Comparison of ENCODE assay signal across 3 cellular contexts in the genomic region with DNA sequence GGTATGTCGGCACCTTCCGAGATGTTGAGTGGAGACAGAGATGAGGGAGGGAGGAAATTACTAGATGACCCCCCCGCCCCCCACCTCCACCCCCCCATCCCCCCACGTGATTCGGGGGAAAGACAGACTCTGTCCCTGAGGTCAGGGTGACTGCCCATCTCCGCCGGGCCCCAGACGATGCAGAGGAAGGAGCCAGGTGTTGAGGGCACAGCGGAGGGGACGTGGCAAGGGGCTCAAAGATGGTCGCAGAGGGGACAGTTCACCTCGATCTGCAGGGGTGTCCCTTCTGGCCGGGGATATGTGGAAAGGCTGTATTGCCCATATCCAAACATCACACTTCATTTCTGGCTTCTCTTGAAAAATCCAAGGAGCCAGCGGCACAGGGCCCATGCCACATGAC.
A peak's percentile ranks its signal among the peaks of the same experiment; 100 is the strongest.
TF ChIP-seq lines count a peak whose summit lies in the region.

No MANE protein-coding gene starts in this region.

TF ChIP-seq in SK-N-SH, 30 proteins besides CTCF, POLR2A, EP300 and RAD21:
- TF ChIP-seq NRF1 (IDR thresholded peaks at IDR 0.05; ENCODE audit: low read depth, low read length) (no peak), FOXJ3 (CRISPR knock-in tag; IDR thresholded peaks at IDR 0.05) (no peak), JUND (IDR thresholded peaks at IDR 0.05) (no peak), MEF2A (IDR thresholded peaks at IDR 0.05; ENCODE audit: borderline replicate concordance, low read depth) (no peak), FOXM1 (IDR thresholded peaks at IDR 0.05; ENCODE audit: low read depth) (no peak), SMC3 (IDR thresholded peaks at IDR 0.05; ENCODE audit: low read depth, low read length) (no peak), YY1 (IDR thresholded peaks at IDR 0.05; ENCODE audit: low read depth) (no peak)
- TF ChIP-seq, protein P1, sequence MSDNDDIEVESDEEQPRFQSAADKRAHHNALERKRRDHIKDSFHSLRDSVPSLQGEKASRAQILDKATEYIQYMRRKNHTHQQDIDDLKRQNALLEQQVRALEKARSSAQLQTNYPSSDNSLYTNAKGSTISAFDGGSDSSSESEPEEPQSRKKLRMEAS (IDR thresholded peaks at IDR 0.05; ENCODE audit: low read depth): no peak

TF ChIP-seq in SK-N-SH treated with all-trans-retinoic acid at 6 μM for 48 hours, 23 proteins besides CTCF, POLR2A, EP300 and RAD21:
- TF ChIP-seq TOX (CRISPR knock-in tag; IDR thresholded peaks at IDR 0.05; ENCODE audit: borderline replicate concordance) (no peak), ARNTL (CRISPR knock-in tag; IDR thresholded peaks at IDR 0.05; ENCODE audit: borderline replicate concordance, low read depth) (no peak), ISL1 (CRISPR knock-in tag; IDR thresholded peaks at IDR 0.05) (no peak), ZNF70 (CRISPR knock-in tag; IDR thresholded peaks at IDR 0.05) (no peak), ZNF8 (CRISPR knock-in tag; IDR thresholded peaks at IDR 0.05) (no peak), CSDC2 (CRISPR knock-in tag; IDR thresholded peaks at IDR 0.05) (no peak), BACH2 (CRISPR knock-in tag; IDR thresholded peaks at IDR 0.05; ENCODE audit: borderline replicate concordance) (no peak), ZFP3 (CRISPR knock-in tag; IDR thresholded peaks at IDR 0.05) (no peak), GLIS3 (CRISPR knock-in tag; IDR thresholded peaks at IDR 0.05) (no peak)
- TF ChIP-seq, protein P2, sequence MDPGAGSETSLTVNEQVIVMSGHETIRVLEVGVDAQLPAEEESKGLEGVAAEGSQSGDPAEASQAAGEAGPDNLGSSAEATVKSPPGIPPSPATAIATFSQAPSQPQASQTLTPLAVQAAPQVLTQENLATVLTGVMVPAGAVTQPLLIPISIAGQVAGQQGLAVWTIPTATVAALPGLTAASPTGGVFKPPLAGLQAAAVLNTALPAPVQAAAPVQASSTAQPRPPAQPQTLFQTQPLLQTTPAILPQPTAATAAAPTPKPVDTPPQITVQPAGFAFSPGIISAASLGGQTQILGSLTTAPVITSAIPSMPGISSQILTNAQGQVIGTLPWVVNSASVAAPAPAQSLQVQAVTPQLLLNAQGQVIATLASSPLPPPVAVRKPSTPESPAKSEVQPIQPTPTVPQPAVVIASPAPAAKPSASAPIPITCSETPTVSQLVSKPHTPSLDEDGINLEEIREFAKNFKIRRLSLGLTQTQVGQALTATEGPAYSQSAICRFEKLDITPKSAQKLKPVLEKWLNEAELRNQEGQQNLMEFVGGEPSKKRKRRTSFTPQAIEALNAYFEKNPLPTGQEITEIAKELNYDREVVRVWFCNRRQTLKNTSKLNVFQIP (CRISPR knock-in tag; IDR thresholded peaks at IDR 0.05; ENCODE audit: borderline replicate concordance, low read depth): no peak

TF ChIP-seq in H1, 55 proteins besides CTCF, POLR2A, EP300 and RAD21:
- TF ChIP-seq RFX5 (IDR thresholded peaks at IDR 0.05; ENCODE audit: borderline replicate concordance, low read depth, low read length): no peak
- TF ChIP-seq POLR2AphosphoS5 (IDR thresholded peaks at IDR 0.05; ENCODE audit: low read depth, low read length): peak; percentile 62; the same call in 1 of the 2 replicates
